28 cellular contexts compared by ENCODE assay signal in genomic region chr12:75155962-75156361, GRCh38.
"Had no signal": no experiment of that assay in that cellular context is flagged by ENCODE, and none has a peak within 500 bp of the region (broad histone marks: within the 10 kb centered on the region; RNA-seq: fewer than 3 reads in every experiment).

No MANE protein-coding gene starts in this region.

- H2AFZ ChIP-seq: PC-9 had no signal

- H3K27me3 ChIP-seq: Peyer's patch, SJSA1 had no signal

- H3K27me3 Mint-ChIP-seq: IgD-negative memory B cell had no signal

- H3K4me3 Mint-ChIP-seq: IgD-negative memory B cell had no signal

- H3K4me1 Mint-ChIP-seq: IgD-negative memory B cell had no signal

- H3K4me3 ChIP-seq: K562, PC-9, Peyer's patch, SJSA1, SK-N-MC had no signal

- H3K4me1 ChIP-seq: Peyer's patch, SJSA1 had no signal

- ATAC-seq: K562 had no signal

- H3K4me2 ChIP-seq: KMS-11, PC-9 had no signal

- H3K9me3 ChIP-seq: Peyer's patch, SJSA1 had no signal

- H3K36me3 ChIP-seq: Peyer's patch, SJSA1 had no signal

- H3K9ac ChIP-seq: KMS-11 had no signal

- H3K27ac Mint-ChIP-seq: IgD-negative memory B cell had no signal

- H3K27ac ChIP-seq: HL-60, KMS-11, PC-9, Peyer's patch, SJSA1, SK-N-MC had no signal

- H3K36me3 Mint-ChIP-seq: IgD-negative memory B cell had no signal

- DNase-seq: MV-4-11, NCI-H1048, NCI-H1105, NCI-H1417 treated with DMSO at 0.1 percent for 48 hours, NCI-H146, NCI-H1694 treated with DMSO at 0.1 percent for 48 hours, NCI-H1930, NCI-H2081, NCI-H2171, NCI-H226, NCI-H446, NCI-H510A, NCI-H524 treated with DMSO at 0.1 percent for 48 hours, NCI-H69, NCI-H774, OCI-M1, PC-9, Peyer's patch, Right ventricle myocardium superior, RPMI8226, SIG-M5, T-helper 2 cell had no signal

- H3K9me3 Mint-ChIP-seq: IgD-negative memory B cell had no signal
